Comparison of ENCODE assay signal across 26 cellular contexts in the genomic region with DNA sequence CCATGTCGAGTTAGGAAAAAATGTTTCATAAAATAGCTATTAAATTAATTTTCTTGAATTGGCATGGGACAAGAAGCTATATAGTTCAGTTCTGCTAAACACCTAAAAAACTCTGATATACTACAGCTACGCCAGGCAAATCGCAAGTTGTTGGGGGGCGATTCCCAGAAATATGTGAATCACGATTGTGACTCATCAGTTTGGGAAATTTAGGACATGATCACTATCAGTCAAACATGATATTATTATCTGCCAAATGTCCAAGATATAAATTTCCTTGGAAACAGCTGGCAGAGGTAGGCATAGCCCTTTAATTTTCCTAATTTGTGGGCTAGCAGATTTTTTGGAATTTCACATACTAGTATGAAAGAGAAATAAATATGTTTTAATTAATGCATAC.
A peak's percentile ranks its signal among the peaks of the same experiment; 100 is the strongest.
DNase-seq lines count a peak whose midpoint lies in the region; ATAC-seq, FAIRE-seq and TF ChIP-seq lines count a peak whose summit lies in the region.
"Had no signal": no experiment of that assay in that cellular context is flagged by ENCODE, and none has a peak within 500 bp of the region (broad histone marks: within the 10 kb centered on the region; RNA-seq: fewer than 3 reads in every experiment).

No MANE protein-coding gene starts in this region.

- intact Hi-C loops in endothelial cell of umbilical vein (cut with micrococcal nuclease) = no loop called here

- no peak for FAIRE-seq in endothelial cell of umbilical vein (lab: Jason Lieb, UNC)
- FAIRE-seq: D721Med, GM12891 had no signal

- no peaks in the 10 kb centered on the region for H3K9me2 ChIP-seq in SK-N-SH

- no peak overlapping the region for H3K4me3 ChIP-seq in SK-N-SH (ENCODE audit: low read depth in 2 of 2, low read length in 1 of 2)
- no peak overlapping the region for H3K4me3 ChIP-seq in endothelial cell of umbilical vein (replicated peaks in 1 of 3; ENCODE audit: insufficient read depth in 1 of 3, low read depth in 1 of 3, low read length in 3 of 3)
- H3K4me3 ChIP-seq in MG63 = no peak overlapping the region
- H3K4me3 ChIP-seq: BLaER1, HAP-1, PC-9 had no signal

- ATAC-seq in stimulated activated naive B cell treated with anti-CD40 and anti-IgM and Interleukin-4, amounts not matched to agents 10 μg/mL and 1 μg/mL and 100 μg/mL, for 72 hours (replicated peaks) = no peak

- no peak overlapping the region for H2AFZ ChIP-seq in SK-N-SH (ENCODE audit: low read depth)
- no peak overlapping the region for H2AFZ ChIP-seq in endothelial cell of umbilical vein (ENCODE audit: low read depth, low read length)
- H2AFZ ChIP-seq: PC-9 had no signal

- H3K27me3 Mint-ChIP-seq in activated T-cell treated with anti-CD3 and anti-CD28 coated beads, Interleukin-2, amount 50 U/mL, for 24 hours = no peaks in the 10 kb centered on the region
- H3K27me3 Mint-ChIP-seq in stimulated activated naive B cell treated with anti-CD40 and anti-IgM and Interleukin-4, amounts not matched to agents 10 μg/mL and 1 μg/mL and 100 μg/mL, for 72 hours = no peaks in the 10 kb centered on the region
- H3K27me3 Mint-ChIP-seq: CD4-positive, alpha-beta T cell; IgD-negative memory B cell had no signal

- H3F3A ChIP-seq in SK-N-SH (replicated peaks; ENCODE audit: insufficient read depth) = peaks cover 44% of the 10 kb centered on the region

- CTCF ChIA-PET in SK-N-SH (lab: Yijun Ruan, JAX) (no interaction called here), endothelial cell of umbilical vein (lab: Charles Lee) (interaction anchor here (1.0 to 2.4 kb wide), 3 partner anchors 54 to 127 kb away, joined by 3 to 9 read pairs (median 3); partner anchors contain the start of gene ATXN1)

- TF ChIP-seq POLR2A in endothelial cell of umbilical vein (IDR thresholded peaks at IDR 0.05; ENCODE audit: low read depth, low read length) = no peak

- peaks cover 63% of the 10 kb centered on the region for H3K4me1 Mint-ChIP-seq in activated T-cell treated with anti-CD3 and anti-CD28 coated beads, Interleukin-2, amount 50 U/mL, for 24 hours (ENCODE audit: low read depth)
- H3K4me1 Mint-ChIP-seq in stimulated activated naive B cell treated with anti-CD40 and anti-IgM and Interleukin-4, amounts not matched to agents 10 μg/mL and 1 μg/mL and 100 μg/mL, for 72 hours = peaks cover 13 to 50% of the 10 kb centered on the region in 2 donors

- H3K4me1 ChIP-seq in SK-N-SH (ENCODE audit: control insufficient read depth in 1 of 2, insufficient read depth in 2 of 2, low read depth in 1 of 2, low read length in 1 of 2) (peaks cover 0 to 27% of the 10 kb centered on the region in 2 experiments; a peak in 2 of 4 replicates), endothelial cell of umbilical vein (ENCODE audit: control insufficient read depth, extremely low read depth, insufficient read depth, low read length) (peaks cover 9% of the 10 kb centered on the region)
- H3K4me1 ChIP-seq: BLaER1 had no signal

- H3K27me3 ChIP-seq in SK-N-SH (ENCODE audit: insufficient read depth) (no peaks in the 10 kb centered on the region), endothelial cell of umbilical vein (ENCODE audit: control insufficient read depth in 2 of 2, insufficient read depth in 2 of 2, low read length in 2 of 2) (no peaks in the 10 kb centered on the region), MG63 (no peaks in the 10 kb centered on the region)
- H3K27me3 ChIP-seq: BLaER1 had no signal

- no peak overlapping the region for H3K4me3 Mint-ChIP-seq in activated T-cell treated with anti-CD3 and anti-CD28 coated beads, Interleukin-2, amount 50 U/mL, for 24 hours
- H3K4me3 Mint-ChIP-seq in stimulated activated naive B cell treated with anti-CD40 and anti-IgM and Interleukin-4, amounts not matched to agents 10 μg/mL and 1 μg/mL and 100 μg/mL, for 72 hours = no peak overlapping the region
- H3K4me3 Mint-ChIP-seq: CD4-positive, alpha-beta T cell; IgD-negative memory B cell had no signal

- TF ChIP-seq CTCF in SK-N-SH (IDR thresholded peaks at IDR 0.05) (no peak), endothelial cell of umbilical vein (IDR thresholded peaks at IDR 0.05; ENCODE audit: extremely low read depth in 1 of 2, insufficient read depth in 1 of 2, low read depth in 1 of 2, low read length in 2 of 2) (no peak)

- H3K4me2 ChIP-seq in SK-N-SH (peak overlapping the region; percentile 53; the same call in 1 of the 2 replicates), endothelial cell of umbilical vein (ENCODE audit: insufficient read depth, low read length) (no peak overlapping the region)
- H3K4me2 ChIP-seq: BLaER1, KMS-11, PC-9 had no signal

- TF ChIP-seq EP300 in SK-N-SH (IDR thresholded peaks at IDR 0.05; ENCODE audit: borderline replicate concordance in 1 of 2, low read depth in 1 of 2, low read length in 1 of 2) = peak; percentile 7 to 69; a peak in 2 of 4 replicates

- WGBS in SK-N-SH (ENCODE audit: low lambda C conversion rate) = 34% methylated on average over 5 of the region's 5 CpGs

- H3K9me3 Mint-ChIP-seq in activated T-cell treated with anti-CD3 and anti-CD28 coated beads, Interleukin-2, amount 50 U/mL, for 24 hours = no peaks in the 10 kb centered on the region
- peaks cover 3 to 11% of the 10 kb centered on the region in 2 donors for H3K9me3 Mint-ChIP-seq in stimulated activated naive B cell treated with anti-CD40 and anti-IgM and Interleukin-4, amounts not matched to agents 10 μg/mL and 1 μg/mL and 100 μg/mL, for 72 hours
- H3K9me3 Mint-ChIP-seq: CD4-positive, alpha-beta T cell had no signal

- DNase-seq in CD1c-positive myeloid dendritic cell (ENCODE audit: extremely low spot score) = peak; percentile 14
- peak; percentile 51 for DNase-seq in HCEC 1CT
- DNase-seq in SK-N-SH = no peak
- DNase-seq in endothelial cell of umbilical vein (ENCODE audit: low read depth, low spot score) = no peak
- no peak for DNase-seq in activated T-cell treated with anti-CD3 and anti-CD28 coated beads, Interleukin-2, amount 50 U/mL, for 24 hours
- DNase-seq in MG63 = no peak
- no peak for DNase-seq in stimulated activated naive B cell treated with anti-CD40 and anti-IgM and Interleukin-4, amounts not matched to agents 10 μg/mL and 1 μg/mL and 100 μg/mL, for 72 hours
- DNase-seq in activated CD4-positive, CD25-positive, alpha-beta regulatory T cell (lab: John Stamatoyannopoulos, UW) = no peak
- DNase-seq: CD4-positive, alpha-beta T cell; DMS53; GF-D8; GOT3; NCI-H2029; NCI-H446 treated with DMSO at 0.1 percent for 48 hours; NCI-H526; NCI-H82; NK-92 treated with Interleukin-12 subunit alpha and Interleukin-12 subunit beta, amount 100 ng/mL, for 24 hours; PC-9; RPMI8226; SHP77 had no signal

- H3K9me1 ChIP-seq in endothelial cell of umbilical vein (replicated peaks; ENCODE audit: control insufficient read depth, extremely low read depth, insufficient read depth, low read length) = no peaks in the 10 kb centered on the region

- H4K20me1 ChIP-seq in SK-N-SH (ENCODE audit: insufficient read depth) (peaks cover 4% of the 10 kb centered on the region; the same call in 1 of the 2 replicates), endothelial cell of umbilical vein (replicated peaks; ENCODE audit: control insufficient read depth, extremely low read depth, insufficient read depth, low read length) (no peaks in the 10 kb centered on the region)
- H4K20me1 ChIP-seq: BLaER1 had no signal

- H3K9ac ChIP-seq in SK-N-SH = 0 out of 2 replicates have a peak overlapping the region, but pooled peaks have one; percentile 7
- H3K9ac ChIP-seq in endothelial cell of umbilical vein (replicated peaks; ENCODE audit: extremely low read depth, insufficient read depth, low read length) = no peak overlapping the region
- H3K9ac ChIP-seq: BLaER1, KMS-11 had no signal

- POLR2A ChIA-PET in SK-N-SH (lab: Yijun Ruan, JAX) (no interaction called here), endothelial cell of umbilical vein (lab: Charles Lee) (no interaction called here)

- no peaks in the 10 kb centered on the region for H3K9me3 ChIP-seq in SK-N-SH
- no peaks in the 10 kb centered on the region for H3K9me3 ChIP-seq in endothelial cell of umbilical vein (replicated peaks; ENCODE audit: control insufficient read depth, insufficient read depth, low read length)
- H3K9me3 ChIP-seq in MG63 = no peaks in the 10 kb centered on the region
- H3K9me3 ChIP-seq: HAP-1 had no signal

- no TSS peak for BruUV-seq in endothelial cell of umbilical vein (replicated peaks; lab: Mats Ljungman, UMichigan)

- H3K79me2 ChIP-seq in SK-N-SH (ENCODE audit: insufficient read depth) (peaks cover 60% of the 10 kb centered on the region), endothelial cell of umbilical vein (ENCODE audit: control insufficient read depth, insufficient read depth, low read length) (no peaks in the 10 kb centered on the region)

- peaks cover 0 to 22% of the 10 kb centered on the region in 2 experiments for H3K36me3 ChIP-seq in SK-N-SH (replicated peaks in 1 of 2; ENCODE audit: control insufficient read depth in 1 of 2, insufficient read depth in 2 of 2, low read length in 1 of 2)
- H3K36me3 ChIP-seq in endothelial cell of umbilical vein (ENCODE audit: control insufficient read depth in 2 of 2, extremely low read depth in 1 of 2, insufficient read depth in 2 of 2, low read length in 2 of 2) = no peaks in the 10 kb centered on the region
- H3K36me3 ChIP-seq in MG63 = 0 out of 2 replicates have a peak, but pooled peaks cover 2% of the 10 kb centered on the region
- H3K36me3 ChIP-seq: BLaER1, HAP-1 had no signal

- dilution Hi-C loops in endothelial cell of umbilical vein (cut with MboI; ENCODE audit: extremely low pct_ligation_motif_present, low sequenced_read_pairs) = no loop called here

- no peak for TF ChIP-seq RAD21 in SK-N-SH (IDR thresholded peaks at IDR 0.05; ENCODE audit: low read length)

- no peak overlapping the region for H3K27ac Mint-ChIP-seq in activated T-cell treated with anti-CD3 and anti-CD28 coated beads, Interleukin-2, amount 50 U/mL, for 24 hours
- H3K27ac Mint-ChIP-seq in stimulated activated naive B cell treated with anti-CD40 and anti-IgM and Interleukin-4, amounts not matched to agents 10 μg/mL and 1 μg/mL and 100 μg/mL, for 72 hours = no peak overlapping the region
- H3K27ac Mint-ChIP-seq: CD4-positive, alpha-beta T cell; IgD-negative memory B cell had no signal

- H3K27ac ChIP-seq in SK-N-SH (ENCODE audit: low read depth in 2 of 2, low read length in 1 of 2) = 0 out of 4 replicates have a peak overlapping the region, but pooled peaks of 1 of the 2 experiments have one; percentile 17
- no peak overlapping the region for H3K27ac ChIP-seq in endothelial cell of umbilical vein (ENCODE audit: insufficient read depth, low read depth, low read length)
- H3K27ac ChIP-seq: BLaER1, KMS-11, PC-9 had no signal

- H3K36me3 Mint-ChIP-seq in activated T-cell treated with anti-CD3 and anti-CD28 coated beads, Interleukin-2, amount 50 U/mL, for 24 hours (ENCODE audit: low read depth) = peaks cover 40% of the 10 kb centered on the region
- H3K36me3 Mint-ChIP-seq in stimulated activated naive B cell treated with anti-CD40 and anti-IgM and Interleukin-4, amounts not matched to agents 10 μg/mL and 1 μg/mL and 100 μg/mL, for 72 hours = peaks cover 55 to 61% of the 10 kb centered on the region in 2 donors

TF ChIP-seq in SK-N-SH, 30 proteins besides CTCF, POLR2A, EP300 and RAD21 (continues in another document):
- TF ChIP-seq NRF1 (IDR thresholded peaks at IDR 0.05; ENCODE audit: low read depth, low read length) = no peak

TF ChIP-seq in endothelial cell of umbilical vein, 7 proteins besides CTCF, POLR2A, EP300 and RAD21:
- TF ChIP-seq MYC (IDR thresholded peaks at IDR 0.05; ENCODE audit: low read depth, low read length) = no peak
- peak; percentile 8 for TF ChIP-seq JUN (IDR thresholded peaks at IDR 0.05; ENCODE audit: borderline replicate concordance, insufficient read depth, insufficient read length, low read depth)

Comparison
In these comparisons a context has a peak if more than half of its experiments do, and no peak if none do; other contexts are left out.
1. DNase-seq: peak in CD1c-positive myeloid dendritic cell (single experiment) and HCEC 1CT (single experiment); none in SK-N-SH (single experiment), endothelial cell of umbilical vein (single experiment), activated T-cell treated with anti-CD3 and anti-CD28 coated beads, Interleukin-2, amount 50 U/mL, for 24 hours (single experiment), MG63 (single experiment), stimulated activated naive B cell treated with anti-CD40 and anti-IgM and Interleukin-4, amounts not matched to agents 10 μg/mL and 1 μg/mL and 100 μg/mL, for 72 hours (single experiment) and activated CD4-positive, CD25-positive, alpha-beta regulatory T cell (0 of 4).